12 cellular contexts compared by ENCODE assay signal in genomic region chr7:42071372-42072261, GRCh38.
A peak's percentile ranks its signal among the peaks of the same experiment; 100 is the strongest.
DNase-seq lines count a peak whose midpoint lies in the region; ATAC-seq and TF ChIP-seq lines count a peak whose summit lies in the region.
"Had no signal": no experiment of that assay in that cellular context is flagged by ENCODE, and none has a peak within 500 bp of the region (broad histone marks: within the 10 kb centered on the region; RNA-seq: fewer than 3 reads in every experiment).

No MANE protein-coding gene starts in this region.

- TF ChIP-seq CTCF in gastroesophageal sphincter (IDR thresholded peaks at IDR 0.05): peak; percentile 9 to 48 (median 38)

- H3K9me3 ChIP-seq in adipocyte (ENCODE audit: control insufficient read depth, low read length): no peaks in the 10 kb centered on the region
- no peaks in the 10 kb centered on the region for H3K9me3 ChIP-seq in gastroesophageal sphincter
- H3K9me3 ChIP-seq: ascending aorta had no signal

- H3K9ac ChIP-seq in adipocyte (ENCODE audit: low read length): peak overlapping the region; percentile 51

- DNase-seq in DMS53 (lab: John Stamatoyannopoulos, UW): peak; percentile 13
- no peak for DNase-seq in DMS53 treated with DMSO at 0.1 percent for 48 hours (lab: John Stamatoyannopoulos, UW; ENCODE audit: unreplicated experiment)
- DNase-seq in adipocyte (ENCODE audit: low read depth): peak; percentile 42
- DNase-seq in stromal cell of bone marrow (ENCODE audit: low read depth): peak; percentile 72
- no peak for DNase-seq in HUDEP-2 (lab: John Stamatoyannopoulos, UW; ENCODE audit: unreplicated experiment in 76 of 76)
- no peak for DNase-seq in mucosa of gallbladder (ENCODE audit: low spot score)
- DNase-seq: 8988T; NCI-H446 treated with DMSO at 0.1 percent for 48 hours; stimulated activated naive CD4-positive, alpha-beta T cell treated with Interleukin-2 at 50 U/mL for 16 hours had no signal

- TF ChIP-seq POLR2A in gastroesophageal sphincter (IDR thresholded peaks at IDR 0.05): no peak

- peak overlapping the region in 2 of 4 donors; percentile 1 to 54 for H3K27ac ChIP-seq in gastroesophageal sphincter
- H3K27ac ChIP-seq: ascending aorta had no signal

- ATAC-seq in gastroesophageal sphincter (peak; percentile 77), HG03460 (IDR thresholded peaks at IDR 0.05; ENCODE audit: unreplicated experiment) (no peak)

- H3K36me3 ChIP-seq in adipocyte (ENCODE audit: control insufficient read depth, insufficient read depth, low read length, severe bottlenecking): peaks cover 10% of the 10 kb centered on the region
- peaks cover 0 to 13% of the 10 kb centered on the region in 2 donors for H3K36me3 ChIP-seq in gastroesophageal sphincter

- 48 to 49% methylated on average over 3 to 6 of the region's 8 CpGs for WGBS in gastroesophageal sphincter (ENCODE audit: low coverage in 1 of 2), 2 donors

- H3K4me3 ChIP-seq in adipocyte (ENCODE audit: low read length) (no peak overlapping the region), gastroesophageal sphincter (no peak overlapping the region)
- H3K4me3 ChIP-seq: ascending aorta had no signal

- H3K4me1 ChIP-seq in adipocyte (ENCODE audit: control insufficient read depth, insufficient read depth, low read length) (peaks cover 50% of the 10 kb centered on the region), gastroesophageal sphincter (peaks cover 2 to 42% (median 9%) of the 10 kb centered on the region in 3 donors)
- H3K4me1 ChIP-seq: ascending aorta had no signal

- no peak for TF ChIP-seq EP300 in gastroesophageal sphincter (IDR thresholded peaks at IDR 0.05)

- H3K27me3 ChIP-seq in adipocyte (replicated peaks; ENCODE audit: control insufficient read depth, insufficient read depth, low read length) (no peaks in the 10 kb centered on the region), gastroesophageal sphincter (no peaks in the 10 kb centered on the region)
- H3K27me3 ChIP-seq: ascending aorta had no signal

Comparison
In these comparisons a context has a peak if more than half of its experiments do, and no peak if none do; other contexts are left out.
1. DNase-seq: peak in DMS53 (single experiment), adipocyte (single experiment) and stromal cell of bone marrow (single experiment); none in DMS53 treated with DMSO at 0.1 percent for 48 hours (single experiment), HUDEP-2 (0 of 76) and mucosa of gallbladder (single experiment).